In genomic region chr2:212626371-212626918, GRCh38 we compare ENCODE assay signal across 25 cellular contexts.
A peak's percentile ranks its signal among the peaks of the same experiment; 100 is the strongest.
DNase-seq lines count a peak whose midpoint lies in the region; ATAC-seq and TF ChIP-seq lines count a peak whose summit lies in the region.
"Had no signal": no experiment of that assay in that cellular context is flagged by ENCODE, and none has a peak within 500 bp of the region (broad histone marks: within the 10 kb centered on the region; RNA-seq: fewer than 3 reads in every experiment).

No MANE protein-coding gene starts in this region.

- H3K36me3 ChIP-seq in breast epithelium (no peaks in the 10 kb centered on the region), mesendoderm (ENCODE audit: control insufficient read depth, insufficient read depth, low read length) (no peaks in the 10 kb centered on the region)

- intact Hi-C loops in MCF 10A (cut with micrococcal nuclease) (no loop called here), breast epithelium (cut with DNase I; ENCODE audit: low total_unique reads) (no loop called here)

- no peak overlapping the region for H3K56ac ChIP-seq in mesendoderm (ENCODE audit: low read length)

- TF ChIP-seq CTCF in MCF 10A (IDR thresholded peaks at IDR 0.05; ENCODE audit: unreplicated experiment) (no peak), breast epithelium (IDR thresholded peaks at IDR 0.05) (no peak), epithelial cell of esophagus (IDR thresholded peaks at IDR 0.05; ENCODE audit: insufficient read depth, low read depth, low read length, missing control alignments) (no peak)

- H3K9me3 ChIP-seq in breast epithelium = peaks cover 0 to 7% of the 10 kb centered on the region in 2 donors

- H2AK5ac ChIP-seq in mesendoderm (ENCODE audit: low read length) = no peak overlapping the region

- no peak overlapping the region for H3K4me3 ChIP-seq in breast epithelium
- H3K4me3 ChIP-seq in epithelial cell of esophagus (ENCODE audit: low read length) = no peak overlapping the region
- H3K4me3 ChIP-seq in mesendoderm (ENCODE audit: low read length) = no peak overlapping the region
- H3K4me3 ChIP-seq: K562, SK-N-MC had no signal

- H3K27ac Mint-ChIP-seq in MCF 10A (ENCODE audit: low read depth, unreplicated experiment) = no peak overlapping the region

- no CpG with 5 or more reads among the region's 5 CpGs for WGBS in mesendoderm (ENCODE audit: extremely low coverage, insufficient coverage, low lambda C conversion rate)

- peak; percentile 20 for DNase-seq in MCF 10A (ENCODE audit: unreplicated experiment)
- no peak for DNase-seq in breast epithelium (ENCODE audit: low spot score in 2 of 2)
- DNase-seq in amniotic epithelial cell (ENCODE audit: low read depth) = peak; percentile 4
- DNase-seq in epithelial cell of esophagus (ENCODE audit: low read depth) = peak; percentile 70
- DNase-seq in iris pigment epithelial cell (ENCODE audit: low read depth) = peak; percentile 8
- no peak for DNase-seq in mesendoderm
- DNase-seq: 8988T, DMS153, GDM1, Kasumi-1, MV-4-11, NCI-H1105, NCI-H1436 treated with DMSO at 0.1 percent for 48 hours, NCI-H187 treated with DMSO at 0.1 percent for 48 hours, NCI-H446 treated with DMSO at 0.1 percent for 48 hours, NCI-H526 treated with DMSO at 0.1 percent for 48 hours, SIG-M5, SW 1271 had no signal

- no peak overlapping the region for H3K9ac ChIP-seq in mesendoderm (ENCODE audit: low read length)

- H3K4me1 ChIP-seq in breast epithelium (no peaks in the 10 kb centered on the region), mesendoderm (ENCODE audit: control insufficient read depth, low read depth, low read length) (no peaks in the 10 kb centered on the region)

- no peak overlapping the region for H4K5ac ChIP-seq in mesendoderm (ENCODE audit: low read length)

- CTCF ChIA-PET in MCF 10A (lab: Yijun Ruan, JAX) = interaction anchor here (1.2 kb wide), 1 partner anchor 31 kb away, joined by 3 read pairs; no protein-coding TSS in a partner anchor

- no peak overlapping the region for H3K4ac ChIP-seq in mesendoderm (ENCODE audit: low read depth, low read length)

- no peaks in the 10 kb centered on the region for H3K4me1 Mint-ChIP-seq in MCF 10A (ENCODE audit: insufficient read depth, unreplicated experiment)

- no peak overlapping the region for H2BK120ac ChIP-seq in mesendoderm (ENCODE audit: low read depth, low read length)

- H3K79me1 ChIP-seq in mesendoderm (ENCODE audit: low read length) = no peaks in the 10 kb centered on the region

- H3K18ac ChIP-seq in mesendoderm (ENCODE audit: low read length) = no peak overlapping the region

- POLR2A ChIA-PET in MCF 10A (lab: Yijun Ruan, JAX) = no interaction called here

- no peaks in the 10 kb centered on the region for H3K27me3 ChIP-seq in breast epithelium
- no peaks in the 10 kb centered on the region for H3K27me3 ChIP-seq in mesendoderm (ENCODE audit: insufficient read depth, low read length, poor library complexity)

- H3K79me2 ChIP-seq in mesendoderm (ENCODE audit: control insufficient read depth, insufficient read depth, low read length) = no peaks in the 10 kb centered on the region

- no peak overlapping the region for H2BK15ac ChIP-seq in mesendoderm (replicated peaks; ENCODE audit: low read depth)

- H3K4me3 Mint-ChIP-seq in MCF 10A (ENCODE audit: unreplicated experiment) = no peak overlapping the region

- H3K36me3 Mint-ChIP-seq in MCF 10A (ENCODE audit: insufficient read depth, unreplicated experiment) = no peaks in the 10 kb centered on the region

- no peak overlapping the region for H3K4me2 ChIP-seq in mesendoderm (ENCODE audit: low read length)

- no peak overlapping the region for H4K8ac ChIP-seq in mesendoderm (ENCODE audit: low read depth, low read length)

- no peak overlapping the region for H2BK5ac ChIP-seq in mesendoderm (ENCODE audit: low read length)

- no TSS peak for BruUV-seq in MCF 10A (replicated peaks; lab: Mats Ljungman, UMichigan)

- peaks cover 19% of the 10 kb centered on the region for H3K9me3 Mint-ChIP-seq in MCF 10A (ENCODE audit: unreplicated experiment)

- no peaks in the 10 kb centered on the region for H3K27me3 Mint-ChIP-seq in MCF 10A (ENCODE audit: insufficient read depth, unreplicated experiment)

- H3K23ac ChIP-seq in mesendoderm (ENCODE audit: low read length) = no peak overlapping the region

- no peak overlapping the region for H3K27ac ChIP-seq in breast epithelium
- H3K27ac ChIP-seq in mesendoderm (ENCODE audit: low read depth, low read length) = no peak overlapping the region
- H3K27ac ChIP-seq: RWPE1, SK-N-MC had no signal

- TF ChIP-seq POLR2A in breast epithelium (IDR thresholded peaks at IDR 0.05) = no peak

- ATAC-seq in GM21529 (IDR thresholded peaks at IDR 0.05; ENCODE audit: unreplicated experiment) (no peak), HG02571 (IDR thresholded peaks at IDR 0.05; ENCODE audit: unreplicated experiment) (no peak)
- ATAC-seq: HCT116, K562, Panc1 had no signal

Comparison
In these comparisons a context has a peak if more than half of its experiments do, and no peak if none do; other contexts are left out.
1. DNase-seq: peak in MCF 10A (single experiment), amniotic epithelial cell (single experiment), epithelial cell of esophagus (single experiment) and iris pigment epithelial cell (single experiment); none in breast epithelium (0 of 2) and mesendoderm (single experiment).